In genomic region chr17:45161288-45162021, GRCh38 we compare ENCODE assay signal across 1 cellular context.
A peak's percentile ranks its signal among the peaks of the same experiment; 100 is the strongest.
TF ChIP-seq lines count a peak whose summit lies in the region.

Gene HEXIM2, plus strand, starts transcription at chr17:45161875. Its CDS starts 919 bp downstream, at chr17:45162794.

TF ChIP-seq in HepG2, 621 proteins besides CTCF, POLR2A, EP300 and RAD21 (continued from another document and continues in another):
- TF ChIP-seq BCL3 (CRISPR knock-in tag; IDR thresholded peaks at IDR 0.05) = peak; percentile 77
- peak; percentile 86 for TF ChIP-seq ZNF543 (CRISPR knock-in tag; IDR thresholded peaks at IDR 0.05)
- no peak for TF ChIP-seq NCOA5 (CRISPR knock-in tag; IDR thresholded peaks at IDR 0.05)
- no peak for TF ChIP-seq NR3C1 (CRISPR knock-in tag; IDR thresholded peaks at IDR 0.05)
- peak; percentile 14 for TF ChIP-seq ARID5B (CRISPR knock-in tag; IDR thresholded peaks at IDR 0.05)
- TF ChIP-seq ZNF639 (CRISPR knock-in tag; conservative IDR thresholded peaks at IDR 0.05) = peak; percentile 52; the same call in 1 of the 2 replicates
- TF ChIP-seq ZNF138 (CRISPR knock-in tag; IDR thresholded peaks at IDR 0.05; ENCODE audit: low read depth) = peak; percentile 36; the same call in 1 of the 2 replicates
- peak; percentile 10 for TF ChIP-seq ZNF891 (CRISPR knock-in tag; IDR thresholded peaks at IDR 0.05)
- peak; percentile 70; the same call in 1 of the 2 replicates for TF ChIP-seq E2F2 (CRISPR knock-in tag; IDR thresholded peaks at IDR 0.05; ENCODE audit: borderline replicate concordance)
- peak; percentile 92 for TF ChIP-seq ZNF605 (CRISPR knock-in tag; IDR thresholded peaks at IDR 0.05)
- TF ChIP-seq CERS6 (CRISPR knock-in tag; IDR thresholded peaks at IDR 0.05) = 0 out of 2 replicates have a peak, but pooled peaks have one; percentile 17
- peak; percentile 36 for TF ChIP-seq ZNF331 (CRISPR knock-in tag; IDR thresholded peaks at IDR 0.05)
- peak; percentile 100 for TF ChIP-seq NFRKB (IDR thresholded peaks at IDR 0.05)
- TF ChIP-seq PAF1 (CRISPR knock-in tag; IDR thresholded peaks at IDR 0.05) = no peak
- no peak for TF ChIP-seq ZNF83 (CRISPR knock-in tag; IDR thresholded peaks at IDR 0.05; ENCODE audit: borderline replicate concordance)
- TF ChIP-seq ESRRA (CRISPR knock-in tag; IDR thresholded peaks at IDR 0.05; ENCODE audit: low read depth) = peak; percentile 62
- peak; percentile 16 for TF ChIP-seq ZIK1 (CRISPR knock-in tag; IDR thresholded peaks at IDR 0.05; ENCODE audit: borderline replicate concordance, low read depth)
- peak; percentile 99 for TF ChIP-seq CREM (IDR thresholded peaks at IDR 0.05)
- 0 out of 2 replicates have a peak, but pooled peaks have one; percentile 4 for TF ChIP-seq CREM (CRISPR knock-in tag; IDR thresholded peaks at IDR 0.05)
- TF ChIP-seq SP140L (CRISPR knock-in tag; IDR thresholded peaks at IDR 0.05; ENCODE audit: borderline replicate concordance) = 0 out of 2 replicates have a peak, but pooled peaks have one; percentile 31
- TF ChIP-seq ZNF451 (CRISPR knock-in tag; IDR thresholded peaks at IDR 0.05) = 0 out of 2 replicates have a peak, but pooled peaks have one; percentile 4
- TF ChIP-seq ZHX1 (CRISPR knock-in tag; IDR thresholded peaks at IDR 0.05; ENCODE audit: low read depth) = peak; percentile 84; the same call in 1 of the 2 replicates
- peak; percentile 84; the same call in 1 of the 2 replicates for TF ChIP-seq SRY (CRISPR knock-in tag; IDR thresholded peaks at IDR 0.05)
- peak; percentile 89 for TF ChIP-seq FOXA3 (CRISPR knock-in tag; IDR thresholded peaks at IDR 0.05)
- TF ChIP-seq ZNF615 (CRISPR knock-in tag; IDR thresholded peaks at IDR 0.05; ENCODE audit: borderline replicate concordance) = peak; percentile 93
- no peak for TF ChIP-seq MTF1 (CRISPR knock-in tag; IDR thresholded peaks at IDR 0.05)
- TF ChIP-seq ZNF7 (CRISPR knock-in tag; IDR thresholded peaks at IDR 0.05) = no peak
- peak in 1 of 2 experiments; percentile 96; a peak in 2 of 4 replicates for TF ChIP-seq KLF16 (CRISPR knock-in tag; IDR thresholded peaks at IDR 0.05)
- no peak for TF ChIP-seq SYNCRIP (IDR thresholded peaks at IDR 0.05; ENCODE audit: insufficient read depth, low read depth, low read length)
- no peak for TF ChIP-seq CENPX (CRISPR knock-in tag; IDR thresholded peaks at IDR 0.05)
- 0 out of 2 replicates have a peak, but pooled peaks have one; percentile 73 for TF ChIP-seq ZBTB46 (CRISPR knock-in tag; IDR thresholded peaks at IDR 0.05; ENCODE audit: borderline replicate concordance)
- 0 out of 2 replicates have a peak, but pooled peaks have one; percentile 51 for TF ChIP-seq ZNF558 (CRISPR knock-in tag; IDR thresholded peaks at IDR 0.05; ENCODE audit: borderline replicate concordance)
- TF ChIP-seq PHF5A (CRISPR knock-in tag; IDR thresholded peaks at IDR 0.05; ENCODE audit: low read depth, unreplicated experiment) = peak; percentile 51
- TF ChIP-seq ZNF772 (CRISPR knock-in tag; IDR thresholded peaks at IDR 0.05) = no peak
- no peak for TF ChIP-seq THYN1 (CRISPR knock-in tag; IDR thresholded peaks at IDR 0.05; ENCODE audit: borderline replicate concordance, low read depth)
- no peak for TF ChIP-seq MEIS2 (CRISPR knock-in tag; IDR thresholded peaks at IDR 0.05)
- no peak for TF ChIP-seq NPAS2 (CRISPR knock-in tag; IDR thresholded peaks at IDR 0.05; ENCODE audit: borderline replicate concordance)
- peak; percentile 99 for TF ChIP-seq SRSF1 (optimal IDR thresholded peaks at IDR 0.05; ENCODE audit: low read depth, low read length)
- TF ChIP-seq SPEN (CRISPR knock-in tag; IDR thresholded peaks at IDR 0.05; ENCODE audit: low read depth) = peak; percentile 67
- peak; percentile 98 for TF ChIP-seq YEATS4 (CRISPR knock-in tag; IDR thresholded peaks at IDR 0.05; ENCODE audit: borderline replicate concordance)
- TF ChIP-seq ATF6 (CRISPR knock-in tag; conservative IDR thresholded peaks at IDR 0.05) = no peak
- no peak; the same call in 1 of the 2 replicates for TF ChIP-seq ZNF660 (CRISPR knock-in tag; IDR thresholded peaks at IDR 0.05; ENCODE audit: borderline replicate concordance, low read depth)
- peak; percentile 37; the same call in 1 of the 2 replicates for TF ChIP-seq HDAC1 (CRISPR knock-in tag; IDR thresholded peaks at IDR 0.05)
- TF ChIP-seq ZNF367 (CRISPR knock-in tag; IDR thresholded peaks at IDR 0.05; ENCODE audit: borderline replicate concordance) = no peak; the same call in 1 of the 2 replicates
- peak; percentile 16; the same call in 1 of the 2 replicates for TF ChIP-seq BHLHE40 (IDR thresholded peaks at IDR 0.05; ENCODE audit: low read length)
- peak; percentile 83; the same call in 1 of the 2 replicates for TF ChIP-seq GZF1 (CRISPR knock-in tag; IDR thresholded peaks at IDR 0.05)
- TF ChIP-seq FOSL1 (CRISPR knock-in tag; IDR thresholded peaks at IDR 0.05; ENCODE audit: borderline replicate concordance) = no peak
